In genomic region chr16:88633684-88634140, GRCh38 we compare ENCODE assay signal across 9 cellular contexts.
DNase-seq lines count a peak whose midpoint lies in the region; ATAC-seq and TF ChIP-seq lines count a peak whose summit lies in the region.
"Had no signal": no experiment of that assay in that cellular context is flagged by ENCODE, and none has a peak within 500 bp of the region (broad histone marks: within the 10 kb centered on the region; RNA-seq: fewer than 3 reads in every experiment).

No MANE protein-coding gene starts in this region.

- H3K27ac Mint-ChIP-seq in stimulated activated naive CD8-positive, alpha-beta T cell treated with anti-CD3 and anti-CD28 coated beads, Interleukin-15, Interleukin-2, amounts not matched to agents 100 ng/mL and 50 ng/mL, for 24 hours, result no peak overlapping the region

- ATAC-seq in HG02610 (IDR thresholded peaks at IDR 0.05; ENCODE audit: unreplicated experiment), result peak; percentile 30
- ATAC-seq in HG03469 (IDR thresholded peaks at IDR 0.05; ENCODE audit: unreplicated experiment), result no peak

- H3K4me3 Mint-ChIP-seq in stimulated activated naive CD8-positive, alpha-beta T cell treated with anti-CD3 and anti-CD28 coated beads, Interleukin-15, Interleukin-2, amounts not matched to agents 100 ng/mL and 50 ng/mL, for 24 hours, result peak overlapping the region; percentile 72

- peaks cover 16% of the 10 kb centered on the region for H3K36me3 Mint-ChIP-seq in stimulated activated naive CD8-positive, alpha-beta T cell treated with anti-CD3 and anti-CD28 coated beads, Interleukin-15, Interleukin-2, amounts not matched to agents 100 ng/mL and 50 ng/mL, for 24 hours (ENCODE audit: low read depth)

- H3K4me3 ChIP-seq in astrocyte of the cerebellum (ENCODE audit: low read depth, low read length), result no peak overlapping the region

- in situ Hi-C loops in astrocyte of the cerebellum (cut with HindIII; ENCODE audit: low sequenced_read_pairs), result no loop called here

- DNase-seq in NCI-H510A treated with DMSO at 0.1 percent for 48 hours (lab: John Stamatoyannopoulos, UW) (peak; percentile 15), NCI-H510A (lab: John Stamatoyannopoulos, UW) (no peak), RPMI8226 (peak; percentile 87), astrocyte of the cerebellum (ENCODE audit: low read depth) (no peak), left kidney (ENCODE audit: low read depth, low spot score) (peak; percentile 83)
- DNase-seq: DND-41 had no signal

- no peaks in the 10 kb centered on the region for H3K27me3 Mint-ChIP-seq in stimulated activated naive CD8-positive, alpha-beta T cell treated with anti-CD3 and anti-CD28 coated beads, Interleukin-15, Interleukin-2, amounts not matched to agents 100 ng/mL and 50 ng/mL, for 24 hours

- no peaks in the 10 kb centered on the region for H3K9me3 Mint-ChIP-seq in stimulated activated naive CD8-positive, alpha-beta T cell treated with anti-CD3 and anti-CD28 coated beads, Interleukin-15, Interleukin-2, amounts not matched to agents 100 ng/mL and 50 ng/mL, for 24 hours

- peak; percentile 12 for TF ChIP-seq CTCF in astrocyte of the cerebellum (IDR thresholded peaks at IDR 0.05; ENCODE audit: low read depth, low read length, missing control alignments)

- H3K4me1 Mint-ChIP-seq in stimulated activated naive CD8-positive, alpha-beta T cell treated with anti-CD3 and anti-CD28 coated beads, Interleukin-15, Interleukin-2, amounts not matched to agents 100 ng/mL and 50 ng/mL, for 24 hours (ENCODE audit: low read depth), result peaks cover 47% of the 10 kb centered on the region

Comparison
In these comparisons a context has a peak if more than half of its experiments do, and no peak if none do; other contexts are left out.
1. DNase-seq: peak in NCI-H510A treated with DMSO at 0.1 percent for 48 hours (single experiment), RPMI8226 (single experiment) and left kidney (single experiment); none in NCI-H510A (single experiment) and astrocyte of the cerebellum (single experiment).